21 cellular contexts compared by ENCODE assay signal in genomic region chr12:87678453-87678852, GRCh38.
A peak's percentile ranks its signal among the peaks of the same experiment; 100 is the strongest.
DNase-seq lines count a peak whose midpoint lies in the region; ATAC-seq, FAIRE-seq and TF ChIP-seq lines count a peak whose summit lies in the region.
"Had no signal": no experiment of that assay in that cellular context is flagged by ENCODE, and none has a peak within 500 bp of the region (broad histone marks: within the 10 kb centered on the region; RNA-seq: fewer than 3 reads in every experiment).

No MANE protein-coding gene starts in this region.

- no peaks in the 10 kb centered on the region for H3K9me3 ChIP-seq in K562 (replicated peaks; ENCODE audit: control insufficient read depth, insufficient read depth, low read depth, low read length)
- H3K9me3 ChIP-seq: left ventricle myocardium inferior, psoas muscle, testis had no signal

- H3K4me2 ChIP-seq in K562 (ENCODE audit: insufficient read depth, low read length), result no peak overlapping the region
- H3K4me2 ChIP-seq: neural progenitor cell had no signal

- ATAC-seq in K562 (no peak), GM18909 (IDR thresholded peaks at IDR 0.05; ENCODE audit: poor library complexity, unreplicated experiment) (no peak)
- ATAC-seq: activated naive CD4-positive, alpha-beta T cell treated with anti-CD3 and anti-CD28 coated beads, Interleukin-2, amount 50 U/mL, for 72 hours; activated T-cell treated with anti-CD3 and anti-CD28 coated beads, Interleukin-2, amount 50 U/mL, for 72 hours; CD8-positive, alpha-beta T cell; psoas muscle had no signal

- H3K36me3 ChIP-seq in K562 (ENCODE audit: control insufficient read depth, insufficient read depth, low read length), result no peaks in the 10 kb centered on the region
- H3K36me3 ChIP-seq: left ventricle myocardium inferior, neural progenitor cell had no signal

- no peaks in the 10 kb centered on the region for H4K20me1 ChIP-seq in K562 (replicated peaks; ENCODE audit: control insufficient read depth, insufficient read depth, low read length)

- no peak overlapping the region for H3K9ac ChIP-seq in K562 (ENCODE audit: insufficient read depth in 1 of 2, low read depth in 2 of 2, low read length in 2 of 2)
- H3K9ac ChIP-seq: neural progenitor cell had no signal

- H3K4me3 ChIP-seq in K562, result no peak overlapping the region
- H3K4me3 ChIP-seq: left ventricle myocardium inferior, neural progenitor cell, psoas muscle, testis had no signal

- no peaks in the 10 kb centered on the region for H3K79me2 ChIP-seq in K562 (ENCODE audit: control insufficient read depth, insufficient read depth, low read length)

- in situ Hi-C loops in K562 (cut with MboI), result no loop called here

- CTCF ChIA-PET in K562 (lab: Yijun Ruan, JAX; ENCODE audit: low intra/inter-chr PET ratio), result no interaction called here

- TF ChIP-seq EP300 in K562 (IDR thresholded peaks at IDR 0.05; ENCODE audit: low read length), result no peak

- DNase-seq in ELR (ENCODE audit: low read depth) (peak; percentile 41), LHCN-M2 (ENCODE audit: low read depth) (peak; percentile 53), K562 (ENCODE audit: extremely low read depth in 1 of 4, low spot score in 3 of 4) (no peak), fibroblast of the conjunctiva (ENCODE audit: low read depth) (peak; percentile 2), NCI-H146 (lab: John Stamatoyannopoulos, UW) (no peak), GM19239 (ENCODE audit: insufficient read length, low spot score) (no peak)
- DNase-seq: activated CD4-positive, CD25-positive, alpha-beta regulatory T cell treated with anti-CD3 and anti-CD28 coated beads, Interleukin-2, amount 50 U/mL, for 72 hours; activated T-cell treated with anti-CD3 and anti-CD28 coated beads, Interleukin-2, amount 50 U/mL, for 72 hours; CD8-positive, alpha-beta T cell; DMS79 treated with DMSO at 0.1 percent for 48 hours; Kasumi-1; left ventricle myocardium inferior; NCI-H1417; psoas muscle; T1000; testis had no signal

- intact Hi-C loops in K562 (cut with micrococcal nuclease), result no loop called here

- H3K27me3 ChIP-seq in K562 (ENCODE audit: control insufficient read depth in 2 of 2, insufficient read depth in 2 of 2, low read length in 2 of 2), result no peaks in the 10 kb centered on the region
- H3K27me3 ChIP-seq: neural progenitor cell, testis had no signal

- H2AFZ ChIP-seq in K562 (ENCODE audit: low read depth, low read length), result no peak overlapping the region
- H2AFZ ChIP-seq: neural progenitor cell had no signal

- no peaks in the 10 kb centered on the region for H3K9me1 ChIP-seq in K562 (ENCODE audit: control insufficient read depth, insufficient read depth, low read length)

- BruUV-seq in K562 (replicated peaks; lab: Mats Ljungman, UMichigan), result no TSS peak

- POLR2A ChIA-PET in K562 (lab: Yijun Ruan, JAX), result no interaction called here

- H3K27ac ChIP-seq in K562 (ENCODE audit: extremely low read depth, low read depth, low read length), result no peak overlapping the region
- H3K27ac ChIP-seq: left ventricle myocardium inferior, neural progenitor cell, psoas muscle, RWPE1, testis had no signal

- no peak for TF ChIP-seq RAD21 in K562 (CRISPR knock-in tag; conservative IDR thresholded peaks at IDR 0.05 in 1 of 2, IDR thresholded peaks at IDR 0.05 in 1 of 2)

- H3K4me1 ChIP-seq in K562 (replicated peaks in 1 of 2; ENCODE audit: control insufficient read depth in 2 of 2, insufficient read depth in 2 of 2, low read length in 2 of 2), result no peaks in the 10 kb centered on the region
- H3K4me1 ChIP-seq: left ventricle myocardium inferior, neural progenitor cell, psoas muscle, testis had no signal

- no peak for TF ChIP-seq POLR2A in K562 (conservative IDR thresholded peaks at IDR 0.05)

- no peak for TF ChIP-seq CTCF in K562 (IDR thresholded peaks at IDR 0.05 in 2 of 3, conservative IDR thresholded peaks at IDR 0.05 in 1 of 3; ENCODE audit: insufficient read depth in 2 of 3, low read depth in 1 of 3, low read length in 3 of 3)

- FAIRE-seq in K562 (lab: Jason Lieb, UNC) (no peak), GM19239 (lab: Jason Lieb, UNC) (no peak)
- FAIRE-seq: endothelial cell of umbilical vein had no signal

TF ChIP-seq in K562, 482 proteins besides CTCF, POLR2A, EP300 and RAD21:
- TF ChIP-seq PHB2 (IDR thresholded peaks at IDR 0.05; ENCODE audit: low read depth), result no peak
- TF ChIP-seq ZBTB40 (IDR thresholded peaks at IDR 0.05), result 0 out of 2 replicates have a peak, but pooled peaks have one; percentile 46
- peak; percentile 24; the same call in 1 of the 2 replicates for TF ChIP-seq ZBTB40 (CRISPR knock-in tag; IDR thresholded peaks at IDR 0.05)
TF ChIP-seq in K562: peak in this region for 1.

Comparison
In these comparisons a context has a peak if more than half of its experiments do, and no peak if none do; other contexts are left out.
1. DNase-seq: peak in ELR (single experiment), LHCN-M2 (single experiment) and fibroblast of the conjunctiva (single experiment); none in K562 (0 of 4), NCI-H146 (single experiment) and GM19239 (single experiment).